ENCODE assay signal across 15 cellular contexts in genomic region chr16:65548470-65548869, GRCh38.
DNase-seq lines count a peak whose midpoint lies in the region; ATAC-seq and TF ChIP-seq lines count a peak whose summit lies in the region.
"Had no signal": no experiment of that assay in that cellular context is flagged by ENCODE, and none has a peak within 500 bp of the region (broad histone marks: within the 10 kb centered on the region; RNA-seq: fewer than 3 reads in every experiment).

No MANE protein-coding gene starts in this region.

- no peaks in the 10 kb centered on the region for H3K79me1 ChIP-seq in IMR-90 (ENCODE audit: low read depth in 1 of 2, low read length in 2 of 2)

- H3K56ac ChIP-seq in IMR-90 (ENCODE audit: extremely low read depth, insufficient read depth, low read length): peak overlapping the region; percentile 76; the same call in 1 of the 2 replicates

- CTCF ChIA-PET in IMR-90 (lab: Yijun Ruan, JAX): interaction anchor here (0.6 to 1.1 kb wide), 3 partner anchors 12 to 279 kb away, joined by 3 read pairs; no protein-coding TSS in a partner anchor

- H3K4ac ChIP-seq in IMR-90 (ENCODE audit: low read depth, low read length): peak overlapping the region; percentile 76

- H2AK9ac ChIP-seq in IMR-90 (replicated peaks; ENCODE audit: low read depth, low read length, poor library complexity): peak overlapping the region; percentile 0

- 43% methylated on average over 1 of the region's 2 CpGs; no CpG with 5 or more reads in 1 of the 2 experiments for WGBS in IMR-90 (ENCODE audit: extremely low coverage in 2 of 2, insufficient read length in 1 of 2), 2 experiments
- 51 to 52% methylated on average over 2 of the region's 2 CpGs for WGBS in ectodermal cell, 2 experiments
- 10 to 100% methylated on average over 1 of the region's 2 CpGs for WGBS in mesodermal cell (ENCODE audit: insufficient coverage in 2 of 2), 2 experiments

- peak overlapping the region; percentile 66 for H2BK120ac ChIP-seq in IMR-90 (ENCODE audit: low read depth, low read length)

- H3K4me3 ChIP-seq in AG09309 (ENCODE audit: control insufficient read depth, low read depth, low read length): no peak overlapping the region
- no peak overlapping the region for H3K4me3 ChIP-seq in IMR-90 (ENCODE audit: insufficient read depth, low read depth, low read length)
- H3K4me3 ChIP-seq in ectodermal cell (ENCODE audit: insufficient read depth, low read depth, low read length): no peak overlapping the region
- no peak overlapping the region for H3K4me3 ChIP-seq in mesodermal cell (ENCODE audit: extremely low read depth, insufficient read depth, low read length, poor library complexity, severe bottlenecking)
- H3K4me3 ChIP-seq: body of pancreas, HAP-1 had no signal

- H2AFZ ChIP-seq in IMR-90 (replicated peaks; ENCODE audit: low read length, poor library complexity): peak overlapping the region; percentile 73

- TF ChIP-seq CTCF in AG09309 (IDR thresholded peaks at IDR 0.05; ENCODE audit: control insufficient read depth, insufficient read depth, low read depth, low read length, missing control alignments): peak; percentile 42
- 0 out of 2 replicates have a peak, but pooled peaks have one; percentile 9 for TF ChIP-seq CTCF in IMR-90 (conservative IDR thresholded peaks at IDR 0.05; ENCODE audit: low read depth, low read length)

- POLR2A ChIA-PET in IMR-90 (lab: Charles Lee; ENCODE audit: unreplicated experiment): no interaction called here

- H2BK20ac ChIP-seq in IMR-90 (ENCODE audit: low read depth, low read length): peak overlapping the region; percentile 63

- dilution Hi-C loops in IMR-90 (cut with HindIII; ENCODE audit: low sequenced_read_pairs, unreplicated experiment): no loop called here

- ATAC-seq in IMR-90 (ENCODE audit: low read depth) (peak; percentile 28), HG03135 (IDR thresholded peaks at IDR 0.05; ENCODE audit: unreplicated experiment) (no peak), GM21526 (IDR thresholded peaks at IDR 0.05; ENCODE audit: low FRiP score, unreplicated experiment) (no peak), HG03565 (IDR thresholded peaks at IDR 0.05; ENCODE audit: unreplicated experiment) (no peak)
- ATAC-seq: body of pancreas, Panc1 had no signal

- H3K23ac ChIP-seq in IMR-90 (ENCODE audit: low read depth, low read length): peak overlapping the region; percentile 20; the same call in 1 of the 2 replicates

- H3K27me3 ChIP-seq in IMR-90 (ENCODE audit: control insufficient read depth, insufficient read depth, low read length) (no peaks in the 10 kb centered on the region), ectodermal cell (ENCODE audit: control insufficient read depth, insufficient read depth, low read length, poor library complexity, severe bottlenecking) (no peaks in the 10 kb centered on the region)
- H3K27me3 ChIP-seq: body of pancreas had no signal

- H3K14ac ChIP-seq in IMR-90 (replicated peaks; ENCODE audit: low read depth, low read length): peak overlapping the region; percentile 13

- no peak for DNase-seq in AG09309 (ENCODE audit: low read depth)
- DNase-seq in IMR-90: peak; percentile 13
- no peak for DNase-seq in GOT3 (lab: John Stamatoyannopoulos, UW)
- DNase-seq: activated CD4-positive, alpha-beta T cell treated with anti-CD3 and anti-CD28 coated beads, Interleukin-2, amount 50 U/mL, for 1 hour; body of pancreas; DMS79; hypothalamus; NCI-H446 treated with DMSO at 0.1 percent for 48 hours had no signal

- H3K36me3 ChIP-seq in IMR-90 (ENCODE audit: control insufficient read depth, insufficient read depth, low read length): no peaks in the 10 kb centered on the region
- no peaks in the 10 kb centered on the region for H3K36me3 ChIP-seq in ectodermal cell (ENCODE audit: control insufficient read depth, insufficient read depth, low read length)
- no peaks in the 10 kb centered on the region for H3K36me3 ChIP-seq in mesodermal cell (ENCODE audit: control insufficient read depth, insufficient read depth, low read length)
- H3K36me3 ChIP-seq: HAP-1 had no signal

- peak overlapping the region; percentile 58 for H3K18ac ChIP-seq in IMR-90 (ENCODE audit: low read depth, low read length)

- BruUV-seq in IMR-90 (replicated peaks; lab: Mats Ljungman, UMichigan): no TSS peak

- H4K8ac ChIP-seq in IMR-90 (ENCODE audit: low read depth in 2 of 2, low read length in 2 of 2): peak overlapping the region; percentile 61 to 70

- TF ChIP-seq POLR2A in IMR-90 (IDR thresholded peaks at IDR 0.05; ENCODE audit: low read depth, low read length): no peak

- peak overlapping the region; percentile 51 for H2BK5ac ChIP-seq in IMR-90 (ENCODE audit: low read depth, low read length, poor library complexity, severe bottlenecking)

- H4K91ac ChIP-seq in IMR-90 (ENCODE audit: insufficient read depth, low read depth, low read length): peak overlapping the region; percentile 69

- no peaks in the 10 kb centered on the region for H4K20me1 ChIP-seq in IMR-90 (ENCODE audit: insufficient read depth, low read length)

- peaks cover 8% of the 10 kb centered on the region; the same call in 1 of the 2 replicates for H3K9me1 ChIP-seq in IMR-90 (ENCODE audit: insufficient read depth, low read length)

- peak overlapping the region; percentile 77; the same call in 2 of the 3 replicates for H2BK15ac ChIP-seq in IMR-90 (ENCODE audit: low read depth, low read length)

- H3K9ac ChIP-seq in IMR-90 (ENCODE audit: low read depth, low read length): peak overlapping the region; percentile 61

- peak overlapping the region; percentile 36 for H4K5ac ChIP-seq in IMR-90 (ENCODE audit: low read depth, low read length)

- intact Hi-C loops in IMR-90 (cut with micrococcal nuclease): no loop called here

- in situ Hi-C loops in IMR-90 (cut with MboI; ENCODE audit: low sequenced_read_pairs): no loop called here

- H3K4me1 ChIP-seq in IMR-90 (ENCODE audit: control insufficient read depth, insufficient read depth, low read length) (peaks cover 20% of the 10 kb centered on the region), ectodermal cell (ENCODE audit: control insufficient read depth, insufficient read depth, low read length) (peaks cover 19% of the 10 kb centered on the region), mesodermal cell (ENCODE audit: control insufficient read depth, insufficient read depth, low read length, poor library complexity, severe bottlenecking) (peaks cover 46% of the 10 kb centered on the region)
- H3K4me1 ChIP-seq: body of pancreas, HAP-1 had no signal

- H3K27ac ChIP-seq in IMR-90 (ENCODE audit: insufficient read depth, low read length) (peak overlapping the region; percentile 78), ectodermal cell (ENCODE audit: insufficient read depth, low read depth, low read length, poor library complexity, severe bottlenecking) (peak overlapping the region; percentile 56), mesodermal cell (ENCODE audit: low read depth, low read length, severe bottlenecking) (peak overlapping the region; percentile 98)
- H3K27ac ChIP-seq: body of pancreas had no signal

- H3K4me2 ChIP-seq in IMR-90 (ENCODE audit: low read depth, low read length): peak overlapping the region; percentile 45

- H3K9me3 ChIP-seq in IMR-90 (ENCODE audit: control insufficient read depth, insufficient read depth, low read length) (no peaks in the 10 kb centered on the region), ectodermal cell (ENCODE audit: control insufficient read depth, low read length) (no peaks in the 10 kb centered on the region), mesodermal cell (ENCODE audit: control insufficient read depth, low read length) (peaks cover 8% of the 10 kb centered on the region)
- H3K9me3 ChIP-seq: body of pancreas, HAP-1 had no signal

- peak; percentile 7; the same call in 1 of the 2 replicates for TF ChIP-seq RAD21 in IMR-90 (IDR thresholded peaks at IDR 0.05; ENCODE audit: low read length)

- H2AK5ac ChIP-seq in IMR-90 (ENCODE audit: low read depth, low read length): peak overlapping the region; percentile 37; the same call in 1 of the 2 replicates

TF ChIP-seq in IMR-90, 13 proteins besides CTCF, POLR2A, EP300 and RAD21:
- no peak for TF ChIP-seq MAZ (IDR thresholded peaks at IDR 0.05; ENCODE audit: borderline replicate concordance, low read depth, low read length)
- TF ChIP-seq RCOR1 (IDR thresholded peaks at IDR 0.05; ENCODE audit: insufficient replicate concordance, low read length): no peak
- TF ChIP-seq ELK1 (IDR thresholded peaks at IDR 0.05; ENCODE audit: borderline replicate concordance, low read depth, low read length): no peak
- no peak for TF ChIP-seq CHD1 (IDR thresholded peaks at IDR 0.05; ENCODE audit: low read depth, low read length)
- no peak for TF ChIP-seq FOS (IDR thresholded peaks at IDR 0.05; ENCODE audit: low read depth, low read length)
- TF ChIP-seq MAFK (IDR thresholded peaks at IDR 0.05; ENCODE audit: low read depth, low read length): no peak
- TF ChIP-seq SMC3 (IDR thresholded peaks at IDR 0.05; ENCODE audit: low read depth, low read length): no peak
- no peak for TF ChIP-seq NFE2L2 (IDR thresholded peaks at IDR 0.05; ENCODE audit: low read depth, low read length)
- TF ChIP-seq, protein P1, sequence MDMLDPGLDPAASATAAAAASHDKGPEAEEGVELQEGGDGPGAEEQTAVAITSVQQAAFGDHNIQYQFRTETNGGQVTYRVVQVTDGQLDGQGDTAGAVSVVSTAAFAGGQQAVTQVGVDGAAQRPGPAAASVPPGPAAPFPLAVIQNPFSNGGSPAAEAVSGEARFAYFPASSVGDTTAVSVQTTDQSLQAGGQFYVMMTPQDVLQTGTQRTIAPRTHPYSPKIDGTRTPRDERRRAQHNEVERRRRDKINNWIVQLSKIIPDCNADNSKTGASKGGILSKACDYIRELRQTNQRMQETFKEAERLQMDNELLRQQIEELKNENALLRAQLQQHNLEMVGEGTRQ (IDR thresholded peaks at IDR 0.05; ENCODE audit: low read depth, low read length): no peak
- TF ChIP-seq BHLHE40 (IDR thresholded peaks at IDR 0.05; ENCODE audit: low read depth, low read length): no peak
- no peak for TF ChIP-seq MXI1 (IDR thresholded peaks at IDR 0.05; ENCODE audit: borderline replicate concordance, low read depth, low read length)
- no peak for TF ChIP-seq CEBPB (IDR thresholded peaks at IDR 0.05; ENCODE audit: low read depth, low read length)
